In genomic region chr16:84072014-84072413, GRCh38 we compare ENCODE assay signal across 26 cellular contexts. TPM values are rescaled to one million over a fixed set of nuclear protein-coding genes. Genes with fewer than 3 reads are reported as not detected.
DNase-seq lines count a peak whose midpoint lies in the region; ATAC-seq, FAIRE-seq and TF ChIP-seq lines count a peak whose summit lies in the region.
"Had no signal": no experiment of that assay in that cellular context is flagged by ENCODE, and none has a peak within 500 bp of the region (broad histone marks: within the 10 kb centered on the region; RNA-seq: fewer than 3 reads in every experiment).

No MANE protein-coding gene starts in this region.

- TF ChIP-seq CTCF in right atrium auricular region (IDR thresholded peaks at IDR 0.05) (no peak), astrocyte (IDR thresholded peaks at IDR 0.05; ENCODE audit: insufficient read depth, low read depth, low read length) (no peak), uterus (IDR thresholded peaks at IDR 0.05) (no peak)

- DNase-seq in right atrium auricular region (ENCODE audit: low spot score) (no peak), Right ventricle myocardium superior (no peak), astrocyte (ENCODE audit: low read depth) (peak; percentile 53), fibroblast of peridontal ligament (ENCODE audit: extremely low read depth) (peak; percentile 4), skeletal muscle cell (ENCODE audit: low read depth) (peak; percentile 22), NCI-H146 treated with DMSO at 0.1 percent for 48 hours (lab: John Stamatoyannopoulos, UW; ENCODE audit: unreplicated experiment) (no peak), uterus (no peak)
- no peak for DNase-seq in activated naive CD4-positive, alpha-beta T cell treated with Interleukin-2 at 50 U/mL for 16 hours
- DNase-seq: activated naive CD8-positive, alpha-beta T cell treated with anti-CD3 and anti-CD28 coated beads for 36 hours; caudate nucleus; effector CD8-positive, alpha-beta T cell; H7; kidney glomerular epithelial cell; midbrain; NCI-H1417; NCI-H2171; NCI-H82; nucleus accumbens; right lobe of liver; testis had no signal

- H3K36me3 ChIP-seq in right atrium auricular region (peaks cover 79% of the 10 kb centered on the region), astrocyte (ENCODE audit: insufficient read depth, low read length) (peaks cover 33% of the 10 kb centered on the region), uterus (no peaks in the 10 kb centered on the region)

- H3K9ac ChIP-seq in astrocyte (ENCODE audit: low read length), result no peak overlapping the region

- no peak for FAIRE-seq in astrocyte (lab: Jason Lieb, UNC)
- FAIRE-seq: D721Med, GM12878 had no signal

- H3K36me3 Mint-ChIP-seq in astrocyte (ENCODE audit: low read depth, unreplicated experiment), result peaks cover 8% of the 10 kb centered on the region

- H3K4me1 ChIP-seq in right atrium auricular region, result peaks cover 0 to 15% of the 10 kb centered on the region in 2 donors
- no peaks in the 10 kb centered on the region for H3K4me1 ChIP-seq in astrocyte (ENCODE audit: insufficient read depth, low read length)
- no peaks in the 10 kb centered on the region for H3K4me1 ChIP-seq in uterus
- H3K4me1 ChIP-seq: right lobe of liver, testis had no signal

- no peak overlapping the region for H3K4me3 Mint-ChIP-seq in astrocyte (ENCODE audit: unreplicated experiment)
- H3K4me3 Mint-ChIP-seq: activated naive CD8-positive, alpha-beta T cell treated with anti-CD3 and anti-CD28 coated beads for 36 hours; activated T-helper 1 cell treated with anti-CD3 and anti-CD28 coated beads, Interleukin-12 subunit alpha, Interleukin-12 subunit beta, Interleukin-2, Interleukin-4 antibody, amounts not matched to agents 30 ng/mL and 10 ng/mL and 1 ng/mL, durations not matched to agents 14 hours and 24 hours and 36 hours; stimulated activated effector memory CD8-positive, alpha-beta T cell treated with anti-CD3 and anti-CD28 coated beads, Interleukin-12 subunit alpha, Interleukin-12 subunit beta, amount 100 ng/mL, for 72 hours had no signal

- H3K79me2 ChIP-seq in astrocyte (ENCODE audit: insufficient read depth, low read length), result no peaks in the 10 kb centered on the region

- peaks cover 8% of the 10 kb centered on the region for H4K20me1 ChIP-seq in astrocyte (ENCODE audit: insufficient read depth, low read length)

- H3K4me3 ChIP-seq in right atrium auricular region, result no peak overlapping the region
- H3K4me3 ChIP-seq in astrocyte (ENCODE audit: insufficient read depth, low read depth, low read length), result no peak overlapping the region
- H3K4me3 ChIP-seq in skeletal muscle cell (ENCODE audit: low read depth, low read length), result no peak overlapping the region
- H3K4me3 ChIP-seq in uterus, result no peak overlapping the region
- H3K4me3 ChIP-seq: GM12878, right lobe of liver, testis had no signal

- TF ChIP-seq POLR2A in uterus (IDR thresholded peaks at IDR 0.05), result no peak

- H3K27ac ChIP-seq in right atrium auricular region, result peak overlapping the region; percentile 26 to 33
- H3K27ac ChIP-seq in astrocyte (ENCODE audit: low read depth, low read length), result no peak overlapping the region
- no peak overlapping the region for H3K27ac ChIP-seq in uterus
- H3K27ac ChIP-seq: C4-2B, right lobe of liver, testis had no signal

- no peak overlapping the region for H3K27ac Mint-ChIP-seq in astrocyte (ENCODE audit: unreplicated experiment)
- H3K27ac Mint-ChIP-seq: activated naive CD8-positive, alpha-beta T cell treated with anti-CD3 and anti-CD28 coated beads for 36 hours; activated T-helper 1 cell treated with anti-CD3 and anti-CD28 coated beads, Interleukin-12 subunit alpha, Interleukin-12 subunit beta, Interleukin-2, Interleukin-4 antibody, amounts not matched to agents 30 ng/mL and 10 ng/mL and 1 ng/mL, durations not matched to agents 14 hours and 24 hours and 36 hours; stimulated activated effector memory CD8-positive, alpha-beta T cell treated with anti-CD3 and anti-CD28 coated beads, Interleukin-12 subunit alpha, Interleukin-12 subunit beta, amount 100 ng/mL, for 72 hours had no signal

- H3K27me3 ChIP-seq in right atrium auricular region (no peaks in the 10 kb centered on the region), astrocyte (ENCODE audit: insufficient read depth, low read length) (no peaks in the 10 kb centered on the region), uterus (no peaks in the 10 kb centered on the region)
- H3K27me3 ChIP-seq: right lobe of liver, testis had no signal

- no peaks in the 10 kb centered on the region for H3K9me3 ChIP-seq in right atrium auricular region
- H3K9me3 ChIP-seq in astrocyte (ENCODE audit: insufficient read depth, low read depth, low read length), result no peaks in the 10 kb centered on the region
- no peaks in the 10 kb centered on the region for H3K9me3 ChIP-seq in uterus
- H3K9me3 ChIP-seq: right lobe of liver, testis had no signal

- intact Hi-C loops in Right ventricle myocardium superior (cut with DNase I), result no loop called here
- intact Hi-C loops in uterus (cut with DNase I; ENCODE audit: low total_unique reads), result no loop called here

- no peak overlapping the region for H2AFZ ChIP-seq in astrocyte (ENCODE audit: low read depth, low read length)

- H3K27me3 Mint-ChIP-seq in astrocyte (ENCODE audit: low read depth, unreplicated experiment), result no peaks in the 10 kb centered on the region
- H3K27me3 Mint-ChIP-seq: activated naive CD8-positive, alpha-beta T cell treated with anti-CD3 and anti-CD28 coated beads for 36 hours had no signal

- H3K4me1 Mint-ChIP-seq in astrocyte (ENCODE audit: low read depth, unreplicated experiment), result no peaks in the 10 kb centered on the region
- H3K4me1 Mint-ChIP-seq: activated naive CD8-positive, alpha-beta T cell treated with anti-CD3 and anti-CD28 coated beads for 36 hours; stimulated activated effector memory CD8-positive, alpha-beta T cell treated with anti-CD3 and anti-CD28 coated beads, Interleukin-12 subunit alpha, Interleukin-12 subunit beta, amount 100 ng/mL, for 72 hours had no signal

- no peak overlapping the region for H3K4me2 ChIP-seq in astrocyte (ENCODE audit: low read length)

- no peak for ATAC-seq in Right ventricle myocardium superior (ENCODE audit: poor library complexity)
- ATAC-seq: GM12878; Panc1; right lobe of liver; stimulated activated effector memory CD8-positive, alpha-beta T cell treated with anti-CD3 and anti-CD28 coated beads, Interleukin-12 subunit alpha, Interleukin-12 subunit beta, amount 100 ng/mL, for 72 hours had no signal

- no peaks in the 10 kb centered on the region for H3K9me3 Mint-ChIP-seq in astrocyte (ENCODE audit: unreplicated experiment)
- H3K9me3 Mint-ChIP-seq: activated naive CD8-positive, alpha-beta T cell treated with anti-CD3 and anti-CD28 coated beads for 36 hours; activated T-helper 1 cell treated with anti-CD3 and anti-CD28 coated beads, Interleukin-12 subunit alpha, Interleukin-12 subunit beta, Interleukin-2, Interleukin-4 antibody, amounts not matched to agents 30 ng/mL and 10 ng/mL and 1 ng/mL, durations not matched to agents 14 hours and 24 hours and 36 hours; stimulated activated effector memory CD8-positive, alpha-beta T cell treated with anti-CD3 and anti-CD28 coated beads, Interleukin-12 subunit alpha, Interleukin-12 subunit beta, amount 100 ng/mL, for 72 hours had no signal

RNA-seq across cellular contexts. Expression of gene SLC38A8, which starts 29.4 kb away (rescaled TPM):
- not detected for total RNA-seq in right atrium auricular region
- total RNA-seq in Right ventricle myocardium superior, result 0.78 TPM
- not detected in 2 replicates for total RNA-seq in astrocyte
- 1 to 10 TPM in 1 of 4 donors, not detected in 3; 1.3 TPM for total RNA-seq in uterus
- total RNA-seq: activated naive CD8-positive, alpha-beta T cell treated with anti-CD3 and anti-CD28 coated beads for 36 hours; activated T-helper 1 cell treated with anti-CD3 and anti-CD28 coated beads, Interleukin-12 subunit alpha, Interleukin-12 subunit beta, Interleukin-2, Interleukin-4 antibody, amounts not matched to agents 30 ng/mL and 10 ng/mL and 1 ng/mL, durations not matched to agents 14 hours and 24 hours and 36 hours; GM12878; H7; right lobe of liver had no signal

RNA-seq across cellular contexts. Expression of gene MBTPS1, which starts 44.7 kb away (rescaled TPM):
- total RNA-seq in right atrium auricular region (10 to 100 TPM; 75.3 to 77.5 TPM), Right ventricle myocardium superior (67.3 TPM), astrocyte (85.9 and 88.2 TPM in 2 replicates), uterus (100 to 1,000 TPM in 3 of 4 donors, 10 to 100 TPM in 1; 63.0 to 162 (median 112) TPM)

Comparison
In these comparisons a context has a peak if more than half of its experiments do, and no peak if none do; other contexts are left out.
1. DNase-seq: peak in astrocyte (single experiment), fibroblast of peridontal ligament (single experiment) and skeletal muscle cell (single experiment); none in right atrium auricular region (single experiment), Right ventricle myocardium superior (single experiment), NCI-H146 treated with DMSO at 0.1 percent for 48 hours (single experiment), activated naive CD4-positive, alpha-beta T cell treated with Interleukin-2 at 50 U/mL for 16 hours (single experiment) and uterus (0 of 2).
2. H3K27ac ChIP-seq: peak in right atrium auricular region (2 of 2); none in astrocyte (single experiment) and uterus (0 of 2).